Comparison of ENCODE assay signal across 13 cellular contexts in the genomic region with DNA sequence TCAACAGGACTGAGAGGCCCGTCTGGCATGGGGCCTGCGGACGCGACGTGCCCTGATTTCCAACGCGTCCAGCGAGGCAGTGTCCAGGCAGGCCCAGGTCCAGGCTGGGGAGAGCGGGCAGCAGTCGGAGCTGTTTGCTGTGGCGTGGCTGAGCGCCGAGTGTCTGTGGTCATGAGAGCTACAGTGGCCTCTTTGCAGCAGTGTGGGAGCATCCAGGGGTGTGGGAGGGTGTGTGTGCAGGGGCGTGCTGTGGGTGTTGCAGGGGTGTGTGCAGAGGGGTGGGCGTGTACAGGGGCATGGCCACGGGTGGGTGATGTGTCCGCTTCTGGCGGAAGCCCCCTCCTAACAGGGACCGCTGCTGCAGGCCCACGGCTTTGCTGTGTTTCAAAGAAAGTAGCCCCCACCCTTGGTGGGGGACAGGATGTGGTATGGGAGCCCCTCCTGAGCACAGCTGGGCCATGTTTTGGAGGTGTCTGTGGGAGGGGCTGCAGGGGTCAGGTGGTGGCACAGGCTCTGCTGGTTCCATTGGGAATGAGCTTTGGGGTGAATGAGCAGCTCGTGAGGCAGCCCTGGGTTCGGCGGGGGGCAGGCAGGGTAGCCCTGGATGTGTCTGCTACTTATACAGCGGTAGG. TPM values are rescaled to one million over a fixed set of nuclear protein-coding genes. Genes with fewer than 3 reads are reported as not detected.
DNase-seq lines count a peak whose midpoint lies in the region; ATAC-seq and TF ChIP-seq lines count a peak whose summit lies in the region.
"Had no signal": no experiment of that assay in that cellular context is flagged by ENCODE, and none has a peak within 500 bp of the region (broad histone marks: within the 10 kb centered on the region; RNA-seq: fewer than 3 reads in every experiment).

No MANE protein-coding gene starts in this region.

- H3K4me2 ChIP-seq in OCI-LY7 (ENCODE audit: low read length), result peak overlapping the region; percentile 77
- H3K4me2 ChIP-seq in neural progenitor cell, result no peak overlapping the region

- POLR2A ChIA-PET in OCI-LY7 (lab: Charles Lee), result interaction anchor here (1.1 kb wide), 1 partner anchor 33 kb away, joined by 6 read pairs; the partner anchor contains the start of gene PANK4

- H3K36me3 Mint-ChIP-seq in CD4-positive, CD25-positive, alpha-beta regulatory T cell, result peaks cover 5% of the 10 kb centered on the region
- H3K36me3 Mint-ChIP-seq in neural progenitor cell, result no peaks in the 10 kb centered on the region

- H2AFZ ChIP-seq in OCI-LY7 (ENCODE audit: low read length) (no peak overlapping the region), neural progenitor cell (replicated peaks) (no peak overlapping the region)

- H3K9me2 ChIP-seq in OCI-LY7 (ENCODE audit: insufficient read depth, low read length), result no peaks in the 10 kb centered on the region

- H4K20me1 ChIP-seq in OCI-LY7 (ENCODE audit: insufficient read depth, low read length) (no peaks in the 10 kb centered on the region), neural progenitor cell (ENCODE audit: low read depth) (no peaks in the 10 kb centered on the region)

- H3F3A ChIP-seq in neural progenitor cell (ENCODE audit: low read depth), result no peaks in the 10 kb centered on the region

- no peak overlapping the region for H3K4me3 ChIP-seq in CD4-positive, CD25-positive, alpha-beta regulatory T cell (ENCODE audit: low read depth, low read length)
- H3K4me3 ChIP-seq in OCI-LY7 (ENCODE audit: low read depth, low read length, poor library complexity, severe bottlenecking) (no peak overlapping the region), neural progenitor cell (no peak overlapping the region), body of pancreas (no peak overlapping the region)
- H3K4me3 ChIP-seq: skin epidermis had no signal

- intact Hi-C loops in OCI-LY7 (cut with micrococcal nuclease; ENCODE audit: unreplicated experiment) (loop anchor here (2.0 kb wide), 1 partner anchor 27 kb away; no protein-coding TSS in a partner anchor), body of pancreas (cut with DNase I) (no loop called here)

- CTCF ChIA-PET in OCI-LY7 (lab: Charles Lee; ENCODE audit: unreplicated experiment), result no interaction called here

- H3K4me1 ChIP-seq in CD4-positive, CD25-positive, alpha-beta regulatory T cell (ENCODE audit: control insufficient read depth, insufficient read depth, low read length, poor library complexity, severe bottlenecking), result peaks cover 33% of the 10 kb centered on the region
- peaks cover 75% of the 10 kb centered on the region for H3K4me1 ChIP-seq in OCI-LY7 (ENCODE audit: insufficient read depth, low read length, poor library complexity, severe bottlenecking)
- H3K4me1 ChIP-seq in neural progenitor cell, result no peaks in the 10 kb centered on the region
- H3K4me1 ChIP-seq in body of pancreas, result no peaks in the 10 kb centered on the region

- H3K27me3 Mint-ChIP-seq in CD4-positive, CD25-positive, alpha-beta regulatory T cell, result no peaks in the 10 kb centered on the region
- H3K27me3 Mint-ChIP-seq in neural progenitor cell (ENCODE audit: insufficient read depth, low read depth), result peaks cover 2% of the 10 kb centered on the region

- peaks cover 1 to 2% of the 10 kb centered on the region in 2 experiments for H3K9me3 ChIP-seq in CD4-positive, CD25-positive, alpha-beta regulatory T cell (ENCODE audit: control insufficient read depth in 2 of 2, low read length in 2 of 2)
- H3K9me3 ChIP-seq in OCI-LY7 (ENCODE audit: low read length) (no peaks in the 10 kb centered on the region), neural progenitor cell (ENCODE audit: low read depth) (no peaks in the 10 kb centered on the region), body of pancreas (no peaks in the 10 kb centered on the region)

- WGBS in body of pancreas, 2 donors, result 69 to 72% methylated on average over 4 to 24 of the region's 24 CpGs

- H3K27ac ChIP-seq in CD4-positive, CD25-positive, alpha-beta regulatory T cell (ENCODE audit: insufficient read depth, low read length, poor library complexity, severe bottlenecking), result peak overlapping the region; percentile 14
- no peak overlapping the region for H3K27ac ChIP-seq in OCI-LY7 (ENCODE audit: low read depth, low read length, poor library complexity, severe bottlenecking)
- no peak overlapping the region for H3K27ac ChIP-seq in neural progenitor cell
- H3K27ac ChIP-seq in body of pancreas, result no peak overlapping the region

- ATAC-seq in CD4-positive, CD25-positive, alpha-beta regulatory T cell (ENCODE audit: low read depth in 2 of 2), result peak; percentile 46 to 66
- no peak for ATAC-seq in GM21447 (IDR thresholded peaks at IDR 0.05; ENCODE audit: unreplicated experiment)
- no peak for ATAC-seq in HG02642 (IDR thresholded peaks at IDR 0.05; ENCODE audit: poor library complexity, unreplicated experiment)
- ATAC-seq in body of pancreas, result no peak

- peak overlapping the region; percentile 88 to 93 (median 93) for H3K27ac Mint-ChIP-seq in CD4-positive, CD25-positive, alpha-beta regulatory T cell
- peak overlapping the region; percentile 79 for H3K27ac Mint-ChIP-seq in neural progenitor cell

- H3K27me3 ChIP-seq in CD4-positive, CD25-positive, alpha-beta regulatory T cell (ENCODE audit: control insufficient read depth, insufficient read depth, low read length), result no peaks in the 10 kb centered on the region
- H3K27me3 ChIP-seq in neural progenitor cell, result no peaks in the 10 kb centered on the region
- H3K27me3 ChIP-seq in body of pancreas, result no peaks in the 10 kb centered on the region

- H3K9me3 Mint-ChIP-seq in CD4-positive, CD25-positive, alpha-beta regulatory T cell, result peaks cover 0 to 6% (median 1%) of the 10 kb centered on the region in 7 donors
- peaks cover 4% of the 10 kb centered on the region for H3K9me3 Mint-ChIP-seq in neural progenitor cell

- H3K9ac ChIP-seq in neural progenitor cell, result no peak overlapping the region

- no TSS peak for BruUV-seq in OCI-LY7 (replicated peaks; lab: Mats Ljungman, UMichigan)

- H3K36me3 ChIP-seq in CD4-positive, CD25-positive, alpha-beta regulatory T cell (ENCODE audit: control insufficient read depth, insufficient read depth, low read length), result peaks cover 8% of the 10 kb centered on the region
- no peaks in the 10 kb centered on the region for H3K36me3 ChIP-seq in OCI-LY7 (ENCODE audit: insufficient read depth, low read length)
- H3K36me3 ChIP-seq in neural progenitor cell, result no peaks in the 10 kb centered on the region
- H3K36me3 ChIP-seq in body of pancreas (replicated peaks in 1 of 2; ENCODE audit: insufficient read depth in 1 of 2, low read depth in 2 of 2), result no peaks in the 10 kb centered on the region

- peak overlapping the region in 3 of 4 donors; percentile 48 to 73 (median 64) for H3K4me3 Mint-ChIP-seq in CD4-positive, CD25-positive, alpha-beta regulatory T cell
- no peak overlapping the region for H3K4me3 Mint-ChIP-seq in neural progenitor cell

- no peak for TF ChIP-seq POLR2A in body of pancreas (IDR thresholded peaks at IDR 0.05)

- no peaks in the 10 kb centered on the region for H3K79me2 ChIP-seq in OCI-LY7 (ENCODE audit: insufficient read depth, low read depth, low read length)
- no peaks in the 10 kb centered on the region for H3K79me2 ChIP-seq in neural progenitor cell (ENCODE audit: low read depth)

- TF ChIP-seq CTCF in OCI-LY7 (conservative IDR thresholded peaks at IDR 0.05; ENCODE audit: low read length) (no peak), neural progenitor cell (IDR thresholded peaks at IDR 0.05) (no peak), body of pancreas (IDR thresholded peaks at IDR 0.05) (no peak)

- peaks cover 0 to 37% (median 7%) of the 10 kb centered on the region in 4 donors for H3K4me1 Mint-ChIP-seq in CD4-positive, CD25-positive, alpha-beta regulatory T cell
- peaks cover 11% of the 10 kb centered on the region for H3K4me1 Mint-ChIP-seq in neural progenitor cell

- DNase-seq in CD4-positive, CD25-positive, alpha-beta regulatory T cell, result peak in 2 of 3 donors; percentile 39 to 55
- DNase-seq in OCI-LY7 (ENCODE audit: low spot score), result peak; percentile 52
- peak; percentile 59 for DNase-seq in cerebellum (ENCODE audit: low spot score)
- DNase-seq in neural progenitor cell (ENCODE audit: low spot score), result no peak
- no peak for DNase-seq in SW 1271 (lab: John Stamatoyannopoulos, UW)
- no peak for DNase-seq in body of pancreas
- DNase-seq: activated CD8-positive, alpha-beta memory T cell treated with anti-CD3 and anti-CD28 coated beads, Interleukin-2, amount 50 U/mL, for 4 hours; erythroblast; NCI-H2171 treated with DMSO at 0.1 percent for 48 hours had no signal

RNA-seq across cellular contexts. Expression of gene PLCH2, which starts 17.7 kb away (rescaled TPM):
- total RNA-seq in CD4-positive, CD25-positive, alpha-beta regulatory T cell, result 43.4 TPM
- 1 to 10 TPM in 3 of 4 donors, under 1 TPM in 1; 0.35 to 2.8 (median 1.1) TPM for polyA plus RNA-seq in CD4-positive, CD25-positive, alpha-beta regulatory T cell
- 1.8 and 2.2 TPM in 2 replicates for total RNA-seq in OCI-LY7 (2014; rRNA removed; shearing (Covaris generic))
- total RNA-seq in OCI-LY7 (2022), result 1.0 and 1.4 TPM in 2 replicates
- total RNA-seq in cerebellum, result 13.3 TPM
- total RNA-seq in neural progenitor cell (ENCODE audit: low replicate concordance), result 0.54 and 2.0 TPM in 2 replicates
- 10 to 100 TPM in 1 of 2 donors, 1 to 10 TPM in 1; 5.7 to 27.4 TPM for total RNA-seq in body of pancreas

RNA-seq across cellular contexts. Expression of gene PANK4, which starts 32.6 kb away (rescaled TPM):
- 66.6 TPM for total RNA-seq in CD4-positive, CD25-positive, alpha-beta regulatory T cell
- 10 to 100 TPM; 16.8 to 23.7 (median 17.3) TPM for polyA plus RNA-seq in CD4-positive, CD25-positive, alpha-beta regulatory T cell
- 43.6 and 55.9 TPM in 2 replicates for total RNA-seq in OCI-LY7 (2014; rRNA removed; shearing (Covaris generic))
- total RNA-seq in OCI-LY7 (2022), result 49.1 and 53.9 TPM in 2 replicates
- total RNA-seq in cerebellum, result 31.1 TPM
- total RNA-seq in neural progenitor cell (ENCODE audit: low replicate concordance), result 30.6 and 53.9 TPM in 2 replicates
- total RNA-seq in body of pancreas, result 10 to 100 TPM; 13.7 to 31.3 TPM

RNA-seq across cellular contexts. Expression of gene HES5, which starts 36.3 kb away (rescaled TPM):
- not detected for total RNA-seq in CD4-positive, CD25-positive, alpha-beta regulatory T cell
- not detected for polyA plus RNA-seq in CD4-positive, CD25-positive, alpha-beta regulatory T cell
- not detected in 2 replicates for total RNA-seq in OCI-LY7 (2014; rRNA removed; shearing (Covaris generic))
- not detected in 2 replicates for total RNA-seq in OCI-LY7 (2022)
- 62.8 TPM for total RNA-seq in cerebellum
- 6.4 and 28.2 TPM in 2 replicates for total RNA-seq in neural progenitor cell (ENCODE audit: low replicate concordance)
- total RNA-seq in body of pancreas, result not detected
- total RNA-seq: IMR-90 had no signal
- polyA plus RNA-seq: IMR-90 had no signal

Comparison
In these comparisons a context has a peak if more than half of its experiments do, and no peak if none do; other contexts are left out.
1. ATAC-seq: peak in CD4-positive, CD25-positive, alpha-beta regulatory T cell (2 of 2); none in GM21447 (single experiment), HG02642 (single experiment) and body of pancreas (single experiment).
2. DNase-seq: peak in CD4-positive, CD25-positive, alpha-beta regulatory T cell (2 of 3), OCI-LY7 (single experiment) and cerebellum (single experiment); none in neural progenitor cell (single experiment), SW 1271 (0 of 2) and body of pancreas (0 of 4).